Comparison of ENCODE assay signal across 1 cellular context in genomic region chr10:32943854-32944661, GRCh38.
TF ChIP-seq lines count a peak whose summit lies in the region.

No MANE protein-coding gene starts in this region.

TF ChIP-seq in HepG2, 621 proteins besides CTCF, POLR2A, EP300 and RAD21 (continued from another document and continues in another):
- TF ChIP-seq ZBTB46 (CRISPR knock-in tag; IDR thresholded peaks at IDR 0.05; ENCODE audit: borderline replicate concordance) (no peak), HDAC1 (CRISPR knock-in tag; IDR thresholded peaks at IDR 0.05) (peak; percentile 80), MAFF (IDR thresholded peaks at IDR 0.05; ENCODE audit: low read depth, low read length) (no peak), NFYB (CRISPR knock-in tag; IDR thresholded peaks at IDR 0.05) (peak; percentile 51; the same call in 1 of the 2 replicates), SP5 (CRISPR knock-in tag; IDR thresholded peaks at IDR 0.05; ENCODE audit: borderline replicate concordance, low read depth) (peak; percentile 86), HMG20B (CRISPR knock-in tag; conservative IDR thresholded peaks at IDR 0.05) (no peak), ZNF34 (CRISPR knock-in tag; IDR thresholded peaks at IDR 0.05; ENCODE audit: borderline replicate concordance) (no peak), ARID2 (CRISPR knock-in tag; IDR thresholded peaks at IDR 0.05; ENCODE audit: borderline replicate concordance) (peak; percentile 89; the same call in 1 of the 2 replicates), CREBL2 (CRISPR knock-in tag; IDR thresholded peaks at IDR 0.05; ENCODE audit: borderline replicate concordance) (no peak), HNF4G (IDR thresholded peaks at IDR 0.05; ENCODE audit: borderline replicate concordance, low read depth, low read length) (no peak), HNF4G (CRISPR knock-in tag; IDR thresholded peaks at IDR 0.05; ENCODE audit: borderline replicate concordance, low read depth) (peak; percentile 70; the same call in 1 of the 2 replicates), AKNA (CRISPR knock-in tag; IDR thresholded peaks at IDR 0.05; ENCODE audit: borderline replicate concordance) (no peak), MIXL1 (CRISPR knock-in tag; IDR thresholded peaks at IDR 0.05) (0 out of 2 replicates have a peak, but pooled peaks have one; percentile 14), ZNF569 (CRISPR knock-in tag; IDR thresholded peaks at IDR 0.05; ENCODE audit: borderline replicate concordance) (no peak), TERF1 (CRISPR knock-in tag; IDR thresholded peaks at IDR 0.05) (no peak), TFE3 (CRISPR knock-in tag; IDR thresholded peaks at IDR 0.05) (peak; percentile 39; the same call in 1 of the 2 replicates), CENPT (CRISPR knock-in tag; IDR thresholded peaks at IDR 0.05; ENCODE audit: low read depth) (no peak), HES4 (CRISPR knock-in tag; IDR thresholded peaks at IDR 0.05; ENCODE audit: borderline replicate concordance) (no peak), MYNN (CRISPR knock-in tag; IDR thresholded peaks at IDR 0.05; ENCODE audit: low read depth) (no peak), ZNF776 (CRISPR knock-in tag; IDR thresholded peaks at IDR 0.05) (0 out of 2 replicates have a peak, but pooled peaks have one; percentile 63), ZNF75D (CRISPR knock-in tag; IDR thresholded peaks at IDR 0.05; ENCODE audit: borderline replicate concordance) (no peak), ZNF513 (CRISPR knock-in tag; conservative IDR thresholded peaks at IDR 0.05) (no peak), FUBP1 (CRISPR knock-in tag; IDR thresholded peaks at IDR 0.05; ENCODE audit: borderline replicate concordance) (no peak), SOX5 (CRISPR knock-in tag; IDR thresholded peaks at IDR 0.05; ENCODE audit: borderline replicate concordance) (peak; percentile 70), HMGA1 (CRISPR knock-in tag; conservative IDR thresholded peaks at IDR 0.05) (no peak), ZNF639 (CRISPR knock-in tag; conservative IDR thresholded peaks at IDR 0.05) (no peak), ZNF530 (CRISPR knock-in tag; IDR thresholded peaks at IDR 0.05; ENCODE audit: low read depth) (no peak), ZBTB25 (CRISPR knock-in tag; IDR thresholded peaks at IDR 0.05) (no peak), MAZ (IDR thresholded peaks at IDR 0.05; ENCODE audit: borderline replicate concordance, low read depth, low read length) (no peak; the same call in 1 of the 2 replicates), MAZ (CRISPR knock-in tag; IDR thresholded peaks at IDR 0.05; ENCODE audit: low read depth) (0 out of 2 replicates have a peak, but pooled peaks have one; percentile 46), ZNF142 (CRISPR knock-in tag; IDR thresholded peaks at IDR 0.05) (no peak), NKX3-1 (CRISPR knock-in tag; IDR thresholded peaks at IDR 0.05) (no peak), SCMH1 (CRISPR knock-in tag; IDR thresholded peaks at IDR 0.05; ENCODE audit: borderline replicate concordance) (no peak), BRCA1 (CRISPR knock-in tag; IDR thresholded peaks at IDR 0.05) (no peak), MEIS2 (CRISPR knock-in tag; IDR thresholded peaks at IDR 0.05) (peak; percentile 51; the same call in 1 of the 2 replicates), SRSF4 (IDR thresholded peaks at IDR 0.05; ENCODE audit: low read depth, low read length, poor library complexity, severe bottlenecking) (no peak)
